12 cellular contexts compared by ENCODE assay signal in genomic region chr19:10102787-10103236, GRCh38. TPM values are rescaled to one million over a fixed set of nuclear protein-coding genes. Genes with fewer than 3 reads are reported as not detected.
DNase-seq lines count a peak whose midpoint lies in the region; ATAC-seq and TF ChIP-seq lines count a peak whose summit lies in the region.
"Had no signal": no experiment of that assay in that cellular context is flagged by ENCODE, and none has a peak within 500 bp of the region (broad histone marks: within the 10 kb centered on the region; RNA-seq: fewer than 3 reads in every experiment).

No MANE protein-coding gene starts in this region.

- TF ChIP-seq CTCF in stomach (IDR thresholded peaks at IDR 0.05) (no peak), uterus (IDR thresholded peaks at IDR 0.05) (no peak), endodermal cell (conservative IDR thresholded peaks at IDR 0.05) (no peak)

- peak overlapping the region; percentile 100 for H3K27ac Mint-ChIP-seq in activated CD8-positive, alpha-beta memory T cell treated with anti-CD3 and anti-CD28 coated beads, Interleukin-2, amount 10 ng/mL, durations not matched to agents 7 days and 5 days
- peak overlapping the region; percentile 56 for H3K27ac Mint-ChIP-seq in activated T-cell treated with anti-CD3 and anti-CD28 coated beads, Interleukin-2, amount 50 U/mL, for 72 hours
- H3K27ac Mint-ChIP-seq in endodermal cell, result no peak overlapping the region

- no peaks in the 10 kb centered on the region for H3K27me3 ChIP-seq in stomach
- no peaks in the 10 kb centered on the region for H3K27me3 ChIP-seq in uterus
- no peaks in the 10 kb centered on the region for H3K27me3 ChIP-seq in endodermal cell (ENCODE audit: control insufficient read depth, insufficient read depth, low read length, poor library complexity, severe bottlenecking)

- H3K27ac ChIP-seq in stomach (peak overlapping the region in 4 of 5 donors; percentile 18 to 52 (median 45)), uterus (no peak overlapping the region), endodermal cell (ENCODE audit: low read depth, low read length) (no peak overlapping the region)

- no peak overlapping the region for H3K9ac ChIP-seq in endodermal cell (ENCODE audit: extremely low read depth, low read length, poor library complexity, severe bottlenecking)

- CTCF ChIA-PET in activated CD8-positive, alpha-beta memory T cell treated with anti-CD3 and anti-CD28 coated beads, Interleukin-2, amount 10 ng/mL, durations not matched to agents 7 days and 5 days (lab: Charles Lee), result interaction anchor here (0.7 to 3.5 kb wide), 5 partner anchors 9 to 133 kb away, joined by 3 to 23 read pairs (median 4); partner anchors contain the start of gene P2RY11

- 60 to 85% (median 72%) methylated on average over 4 to 7 of the region's 7 CpGs for WGBS in stomach, 5 donors
- 90 to 93% methylated on average over 4 to 7 of the region's 7 CpGs for whole genome bisulfite sequencing in endodermal cell (ENCODE audit: insufficient coverage in 1 of 2, insufficient read length in 1 of 2), 2 experiments

- no peaks in the 10 kb centered on the region for H3K27me3 Mint-ChIP-seq in activated CD8-positive, alpha-beta memory T cell treated with anti-CD3 and anti-CD28 coated beads, Interleukin-2, amount 10 ng/mL, durations not matched to agents 7 days and 5 days
- no peaks in the 10 kb centered on the region for H3K27me3 Mint-ChIP-seq in activated T-cell treated with anti-CD3 and anti-CD28 coated beads, Interleukin-2, amount 50 U/mL, for 72 hours (ENCODE audit: low read depth)
- peaks cover 22% of the 10 kb centered on the region for H3K27me3 Mint-ChIP-seq in endodermal cell (ENCODE audit: insufficient read depth)

- H3K9me3 ChIP-seq in stomach (no peaks in the 10 kb centered on the region), uterus (no peaks in the 10 kb centered on the region), endodermal cell (ENCODE audit: control insufficient read depth, low read length) (no peaks in the 10 kb centered on the region)

- TF ChIP-seq EP300 in stomach (IDR thresholded peaks at IDR 0.05), result no peak

- H3K4me3 Mint-ChIP-seq in activated CD8-positive, alpha-beta memory T cell treated with anti-CD3 and anti-CD28 coated beads, Interleukin-2, amount 10 ng/mL, durations not matched to agents 7 days and 5 days, result no peak overlapping the region
- peak overlapping the region; percentile 74 to 87 for H3K4me3 Mint-ChIP-seq in activated T-cell treated with anti-CD3 and anti-CD28 coated beads, Interleukin-2, amount 50 U/mL, for 72 hours
- no peak overlapping the region for H3K4me3 Mint-ChIP-seq in endodermal cell

- H3K36me3 ChIP-seq in stomach (peaks cover 3 to 8% (median 6%) of the 10 kb centered on the region in 4 donors), uterus (no peaks in the 10 kb centered on the region), endodermal cell (ENCODE audit: control insufficient read depth, insufficient read depth, low read length) (peaks cover 7% of the 10 kb centered on the region)

- H3K4me1 Mint-ChIP-seq in activated CD8-positive, alpha-beta memory T cell treated with anti-CD3 and anti-CD28 coated beads, Interleukin-2, amount 10 ng/mL, durations not matched to agents 7 days and 5 days, result peaks cover 71% of the 10 kb centered on the region
- H3K4me1 Mint-ChIP-seq in activated T-cell treated with anti-CD3 and anti-CD28 coated beads, Interleukin-2, amount 50 U/mL, for 72 hours (ENCODE audit: low read depth), result peaks cover 85% of the 10 kb centered on the region
- peaks cover 7% of the 10 kb centered on the region for H3K4me1 Mint-ChIP-seq in endodermal cell

- H3K4me3 ChIP-seq in stomach (no peak overlapping the region), uterus (no peak overlapping the region), endodermal cell (ENCODE audit: low read length) (no peak overlapping the region)

- H3K4me1 ChIP-seq in stomach (peaks cover 10 to 28% (median 24%) of the 10 kb centered on the region in 4 donors), uterus (peaks cover 0 to 9% of the 10 kb centered on the region in 2 donors), endodermal cell (ENCODE audit: control insufficient read depth, insufficient read depth, low read length) (peaks cover 3% of the 10 kb centered on the region)

- ATAC-seq in activated CD8-positive, alpha-beta memory T cell treated with anti-CD3 and anti-CD28 coated beads, Interleukin-2, amount 10 ng/mL, durations not matched to agents 7 days and 5 days, result no peak
- peak; percentile 30 for ATAC-seq in HG03175 (IDR thresholded peaks at IDR 0.05; ENCODE audit: unreplicated experiment)
- no peak for ATAC-seq in activated T-cell treated with anti-CD3 and anti-CD28 coated beads, Interleukin-2, amount 50 U/mL, for 72 hours (replicated peaks in 1 of 2)
- ATAC-seq: left ventricle myocardium superior had no signal

- TF ChIP-seq POLR2A in stomach (IDR thresholded peaks at IDR 0.05) (no peak), uterus (IDR thresholded peaks at IDR 0.05) (no peak)

- DNase-seq in activated CD8-positive, alpha-beta memory T cell treated with anti-CD3 and anti-CD28 coated beads, Interleukin-2, amount 10 ng/mL, durations not matched to agents 7 days and 5 days, result peak; percentile 45
- no peak for DNase-seq in activated CD8-positive, alpha-beta memory T cell treated with anti-CD3 and anti-CD28 coated beads for 24 hours
- no peak for DNase-seq in activated T-cell treated with anti-CD3 and anti-CD28 coated beads, Interleukin-2, amount 50 U/mL, for 72 hours
- DNase-seq in stomach (no peak), uterus (no peak), NCI-H1105 (lab: John Stamatoyannopoulos, UW) (no peak), endodermal cell (no peak)
- DNase-seq: activated CD4-positive, alpha-beta T cell treated with anti-CD3 and anti-CD28 coated beads for 4 hours; left ventricle myocardium superior; NCI-H1436; stimulated activated CD4-positive, alpha-beta T cell treated with anti-CD3 and anti-CD28 coated beads, Interleukin-4, amount 100 ng/mL, for 24 hours had no signal

- peaks cover 13% of the 10 kb centered on the region for H3K36me3 Mint-ChIP-seq in activated CD8-positive, alpha-beta memory T cell treated with anti-CD3 and anti-CD28 coated beads, Interleukin-2, amount 10 ng/mL, durations not matched to agents 7 days and 5 days
- H3K36me3 Mint-ChIP-seq in activated T-cell treated with anti-CD3 and anti-CD28 coated beads, Interleukin-2, amount 50 U/mL, for 72 hours (ENCODE audit: insufficient read depth in 2 of 2), result peaks cover 5 to 12% of the 10 kb centered on the region in 2 donors
- peaks cover 12% of the 10 kb centered on the region for H3K36me3 Mint-ChIP-seq in endodermal cell (ENCODE audit: low read depth)

- no peaks in the 10 kb centered on the region for H3K9me3 Mint-ChIP-seq in activated CD8-positive, alpha-beta memory T cell treated with anti-CD3 and anti-CD28 coated beads, Interleukin-2, amount 10 ng/mL, durations not matched to agents 7 days and 5 days (ENCODE audit: low read depth)
- no peaks in the 10 kb centered on the region for H3K9me3 Mint-ChIP-seq in activated T-cell treated with anti-CD3 and anti-CD28 coated beads, Interleukin-2, amount 50 U/mL, for 72 hours
- no peaks in the 10 kb centered on the region for H3K9me3 Mint-ChIP-seq in endodermal cell

- intact Hi-C loops in stomach (cut with DNase I; ENCODE audit: low total_unique reads), result no loop called here
- intact Hi-C loops in uterus (cut with DNase I; ENCODE audit: low total_unique reads), result no loop called here

RNA-seq across cellular contexts. Expression of gene ANGPTL6, which starts 0.3 kb away (rescaled TPM):
- total RNA-seq in activated CD8-positive, alpha-beta memory T cell treated with anti-CD3 and anti-CD28 coated beads, Interleukin-2, amount 10 ng/mL, durations not matched to agents 7 days and 5 days, result 1 to 10 TPM; 2.7 to 3.3 TPM
- 10 to 100 TPM; 13.2 to 17.6 TPM for total RNA-seq in activated T-cell treated with anti-CD3 and anti-CD28 coated beads, Interleukin-2, amount 50 U/mL, for 72 hours
- 1 to 10 TPM in 2 of 5 donors, not detected in 3; 5.1 to 5.2 TPM for total RNA-seq in stomach
- 1 to 10 TPM in 1 of 3 donors, under 1 TPM in 2; 0.68 to 2.3 (median 0.75) TPM for polyA plus RNA-seq in stomach
- 1 to 10 TPM in 1 of 4 donors, not detected in 3; 5.5 TPM for total RNA-seq in uterus
- not detected for total RNA-seq in endodermal cell
- 0.14 TPM for polyA plus RNA-seq in endodermal cell (2013, experiment 1 of 2)
- 0.29 TPM for polyA plus RNA-seq in endodermal cell (2013, experiment 2 of 2)
- total RNA-seq: left ventricle myocardium superior had no signal

RNA-seq across cellular contexts. Expression of gene PPAN, which starts 3.4 kb away (rescaled TPM):
- 100 to 1,000 TPM in 1 of 2 experiments, 10 to 100 TPM in 1; 98.5 to 115 TPM for total RNA-seq in activated CD8-positive, alpha-beta memory T cell treated with anti-CD3 and anti-CD28 coated beads, Interleukin-2, amount 10 ng/mL, durations not matched to agents 7 days and 5 days
- 100 to 1,000 TPM; 106 to 117 TPM for total RNA-seq in activated T-cell treated with anti-CD3 and anti-CD28 coated beads, Interleukin-2, amount 50 U/mL, for 72 hours
- total RNA-seq in stomach (10 to 100 TPM in 4 of 5 donors, 1 to 10 TPM in 1; 1.2 to 39.7 (median 20.4) TPM), uterus (10 to 100 TPM in 3 of 4 donors, 1 to 10 TPM in 1; 5.6 to 54.8 (median 26.1) TPM), endodermal cell (10 to 100 TPM; 40.3 to 54.0 TPM)
- polyA plus RNA-seq in stomach, result 10 to 100 TPM; 33.8 to 52.3 (median 41.4) TPM
- 31.6 TPM for polyA plus RNA-seq in endodermal cell (2013, experiment 1 of 2)
- 28.0 TPM for polyA plus RNA-seq in endodermal cell (2013, experiment 2 of 2)

RNA-seq across cellular contexts. Expression of gene P2RY11, which starts 8.7 kb away (rescaled TPM):
- total RNA-seq in activated CD8-positive, alpha-beta memory T cell treated with anti-CD3 and anti-CD28 coated beads, Interleukin-2, amount 10 ng/mL, durations not matched to agents 7 days and 5 days, result 10 to 100 TPM; 36.0 to 43.7 TPM
- 10 to 100 TPM; 65.4 to 73.9 TPM for total RNA-seq in activated T-cell treated with anti-CD3 and anti-CD28 coated beads, Interleukin-2, amount 50 U/mL, for 72 hours
- total RNA-seq in stomach, result 10 to 100 TPM in 2 of 5 donors, 1 to 10 TPM in 3; 1.8 to 24.8 (median 3.2) TPM
- polyA plus RNA-seq in stomach, result 1 to 10 TPM; 4.9 to 7.8 (median 5.1) TPM
- total RNA-seq in uterus, result 10 to 100 TPM in 1 of 4 donors, 1 to 10 TPM in 2, under 1 TPM in 1; 0.51 to 19.1 (median 4.4) TPM
- 10 to 100 TPM in 1 of 2 donors, 1 to 10 TPM in 1; 9.0 to 14.8 TPM for total RNA-seq in endodermal cell
- polyA plus RNA-seq in endodermal cell (2013, experiment 1 of 2), result 6.3 TPM
- polyA plus RNA-seq in endodermal cell (2013, experiment 2 of 2), result 5.1 TPM

RNA-seq across cellular contexts. Expression of gene SHFL, which starts 16.7 kb away (rescaled TPM):
- 100 to 1,000 TPM in 1 of 2 experiments, 10 to 100 TPM in 1; 95.3 to 146 TPM for total RNA-seq in activated CD8-positive, alpha-beta memory T cell treated with anti-CD3 and anti-CD28 coated beads, Interleukin-2, amount 10 ng/mL, durations not matched to agents 7 days and 5 days
- total RNA-seq in activated T-cell treated with anti-CD3 and anti-CD28 coated beads, Interleukin-2, amount 50 U/mL, for 72 hours, result 10 to 100 TPM; 55.0 to 70.4 TPM
- total RNA-seq in stomach (10 to 100 TPM in 4 of 5 donors, 1 to 10 TPM in 1; 7.0 to 62.0 (median 21.4) TPM), uterus (10 to 100 TPM; 23.2 to 79.2 (median 44.8) TPM), endodermal cell (10 to 100 TPM in 1 of 2 donors, 1 to 10 TPM in 1; 8.2 to 15.0 TPM)
- 10 to 100 TPM; 25.3 to 34.1 (median 25.7) TPM for polyA plus RNA-seq in stomach
- 1.1 TPM for polyA plus RNA-seq in endodermal cell (2013, experiment 1 of 2)
- 1.4 TPM for polyA plus RNA-seq in endodermal cell (2013, experiment 2 of 2)

RNA-seq across cellular contexts. Expression of gene EIF3G, which starts 16.9 kb away (rescaled TPM):
- total RNA-seq in activated CD8-positive, alpha-beta memory T cell treated with anti-CD3 and anti-CD28 coated beads, Interleukin-2, amount 10 ng/mL, durations not matched to agents 7 days and 5 days, result 100 to 1,000 TPM; 216 to 256 TPM
- 100 to 1,000 TPM; 277 to 278 TPM for total RNA-seq in activated T-cell treated with anti-CD3 and anti-CD28 coated beads, Interleukin-2, amount 50 U/mL, for 72 hours
- total RNA-seq in stomach, result 100 to 1,000 TPM; 144 to 324 (median 252) TPM
- 100 to 1,000 TPM; 206 to 324 (median 225) TPM for polyA plus RNA-seq in stomach
- 100 to 1,000 TPM; 162 to 460 (median 226) TPM for total RNA-seq in uterus
- 100 to 1,000 TPM; 216 to 257 TPM for total RNA-seq in endodermal cell
- 179 TPM for polyA plus RNA-seq in endodermal cell (2013, experiment 1 of 2)
- polyA plus RNA-seq in endodermal cell (2013, experiment 2 of 2), result 159 TPM

Comparison
In these comparisons a context has a peak if more than half of its experiments do, and no peak if none do; other contexts are left out.
1. H3K4me3 Mint-ChIP-seq: peak in activated T-cell treated with anti-CD3 and anti-CD28 coated beads, Interleukin-2, amount 50 U/mL, for 72 hours (2 of 2); none in activated CD8-positive, alpha-beta memory T cell treated with anti-CD3 and anti-CD28 coated beads, Interleukin-2, amount 10 ng/mL, durations not matched to agents 7 days and 5 days (single experiment) and endodermal cell (single experiment).
2. H3K27ac ChIP-seq: peak in stomach (4 of 5); none in uterus (0 of 2) and endodermal cell (single experiment).